Comparison of ENCODE assay signal across 17 cellular contexts in the genomic region with DNA sequence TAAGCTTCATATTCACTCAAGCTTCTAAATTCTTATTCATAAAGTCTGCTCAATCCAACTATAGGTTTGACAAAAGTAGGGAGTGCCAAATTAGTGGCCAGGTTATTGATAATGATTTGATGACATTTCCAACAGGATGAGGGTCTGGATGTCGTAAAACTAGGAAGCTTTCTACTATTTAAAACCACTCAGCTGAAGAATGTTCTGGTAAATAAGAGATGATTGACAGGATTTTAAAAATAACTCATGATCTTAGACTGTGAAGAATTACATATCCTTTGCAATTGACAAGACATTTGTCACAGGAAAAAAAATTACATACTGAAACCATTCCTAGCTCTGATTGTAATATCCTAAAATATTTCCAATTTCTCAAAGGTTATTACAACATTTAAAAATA. TPM values are rescaled to one million over a fixed set of nuclear protein-coding genes. Genes with fewer than 3 reads are reported as not detected.
DNase-seq lines count a peak whose midpoint lies in the region; ATAC-seq and TF ChIP-seq lines count a peak whose summit lies in the region.
"Had no signal": no experiment of that assay in that cellular context is flagged by ENCODE, and none has a peak within 500 bp of the region (broad histone marks: within the 10 kb centered on the region; RNA-seq: fewer than 3 reads in every experiment).

No MANE protein-coding gene starts in this region.

- H3F3A ChIP-seq in neural cell (ENCODE audit: insufficient read depth, low read length, poor library complexity, severe bottlenecking): no peaks in the 10 kb centered on the region

- H3K79me2 ChIP-seq in neural cell (replicated peaks; ENCODE audit: insufficient read depth, low read length): no peaks in the 10 kb centered on the region

- TF ChIP-seq CTCF in dorsolateral prefrontal cortex (IDR thresholded peaks at IDR 0.05 in 54 of 56, conservative IDR thresholded peaks at IDR 0.05 in 2 of 56; ENCODE audit: low read depth in 1 of 56, partially characterized antibody in 56 of 56): no peak
- no peak for TF ChIP-seq CTCF in neural cell (IDR thresholded peaks at IDR 0.05; ENCODE audit: poor library complexity, severe bottlenecking)
- TF ChIP-seq CTCF in GM10266 (IDR thresholded peaks at IDR 0.05; ENCODE audit: control insufficient read depth, insufficient read depth, low read depth, missing control alignments): no peak

- no peak overlapping the region for H2AFZ ChIP-seq in neural cell (ENCODE audit: low read depth, low read length)
- H2AFZ ChIP-seq: GM23248 had no signal

- peak; percentile 37 for TF ChIP-seq EP300 in neural cell (conservative IDR thresholded peaks at IDR 0.05; ENCODE audit: poor library complexity, severe bottlenecking)

- ATAC-seq in activated naive CD4-positive, alpha-beta T cell treated with anti-CD3 and anti-CD28 coated beads, Interleukin-2, amount 50 U/mL, for 72 hours: no peak
- no peak for ATAC-seq in sciatic nerve

- no peaks in the 10 kb centered on the region for H3K9me3 ChIP-seq in neural cell (ENCODE audit: low read length)
- H3K9me3 ChIP-seq: BE2C had no signal

- H3K27ac ChIP-seq in angular gyrus (ENCODE audit: low read depth, low read length): peak overlapping the region; percentile 97
- H3K27ac ChIP-seq in dorsolateral prefrontal cortex: peak overlapping the region; percentile 59 to 100 (median 96)
- H3K27ac ChIP-seq in neural cell (ENCODE audit: low read length): peak overlapping the region; percentile 59
- H3K27ac ChIP-seq in temporal lobe (ENCODE audit: low read depth, low read length): peak overlapping the region; percentile 98
- H3K27ac ChIP-seq: GM23248 had no signal

- peaks cover 7% of the 10 kb centered on the region in 2 donors for H3K36me3 Mint-ChIP-seq in activated naive CD4-positive, alpha-beta T cell treated with anti-CD3 and anti-CD28 coated beads, Interleukin-2, amount 50 U/mL, for 72 hours

- H3K27me3 ChIP-seq in dorsolateral prefrontal cortex (peaks cover 0 to 4% (median 0%) of the 10 kb centered on the region in 45 donors), neural cell (ENCODE audit: insufficient read depth, low read depth, low read length) (no peaks in the 10 kb centered on the region)
- H3K27me3 ChIP-seq: BE2C had no signal

- H3K4me3 ChIP-seq in dorsolateral prefrontal cortex (peak overlapping the region in 2 of 59 donors; percentile 1 to 37), neural cell (ENCODE audit: low read length) (peak overlapping the region; percentile 14)
- H3K4me3 ChIP-seq: GM23248, HAP-1 had no signal

- no peaks in the 10 kb centered on the region for H3K9me2 ChIP-seq in neural cell (ENCODE audit: insufficient read depth, low read length)

- no peaks in the 10 kb centered on the region for H3K36me3 ChIP-seq in neural cell (ENCODE audit: insufficient read depth, low read length)
- H3K36me3 ChIP-seq: BE2C, HAP-1 had no signal

- no peak overlapping the region for H3K4me2 ChIP-seq in neural cell (ENCODE audit: low read length)

- intact Hi-C loops in dorsolateral prefrontal cortex (cut with DNase I) (no loop called here), sciatic nerve (cut with DNase I) (no loop called here)

- no peaks in the 10 kb centered on the region for H4K20me1 ChIP-seq in neural cell (ENCODE audit: insufficient read depth)

- H3K9ac ChIP-seq in neural cell (ENCODE audit: low read length): no peak overlapping the region
- H3K9ac ChIP-seq: GM23248 had no signal

- peaks cover 10 to 12% of the 10 kb centered on the region in 2 donors for H3K9me3 Mint-ChIP-seq in activated naive CD4-positive, alpha-beta T cell treated with anti-CD3 and anti-CD28 coated beads, Interleukin-2, amount 50 U/mL, for 72 hours

- TF ChIP-seq RAD21 in neural cell (conservative IDR thresholded peaks at IDR 0.05): no peak

- no peak overlapping the region for H3K27ac Mint-ChIP-seq in activated naive CD4-positive, alpha-beta T cell treated with anti-CD3 and anti-CD28 coated beads, Interleukin-2, amount 50 U/mL, for 72 hours
- H3K27ac Mint-ChIP-seq: CD4-positive, CD25-positive, alpha-beta regulatory T cell had no signal

- DNase-seq in dorsolateral prefrontal cortex (no peak), sciatic nerve (ENCODE audit: low spot score) (no peak), retina (no peak), GM10266 (ENCODE audit: extremely low spot score) (no peak)
- DNase-seq in activated naive CD4-positive, alpha-beta T cell treated with anti-CD3 and anti-CD28 coated beads, Interleukin-2, amount 50 U/mL, for 72 hours (ENCODE audit: low spot score in 2 of 2): no peak
- DNase-seq: ACHN; BE2C; CD4-positive, CD25-positive, alpha-beta regulatory T cell; CD8-positive, alpha-beta memory T cell; DMS 273 treated with DMSO at 0.1 percent for 48 hours; DMS53; GM23248 had no signal

TF ChIP-seq in neural cell, 6 proteins besides CTCF, POLR2A, EP300 and RAD21:
- no peak for TF ChIP-seq POLR2AphosphoS5 (IDR thresholded peaks at IDR 0.05)
- TF ChIP-seq EZH2 (IDR thresholded peaks at IDR 0.05; ENCODE audit: borderline replicate concordance, insufficient read depth, low read length, poor library complexity, severe bottlenecking): no peak
- TF ChIP-seq SMC3 (conservative IDR thresholded peaks at IDR 0.05; ENCODE audit: poor library complexity): no peak
- TF ChIP-seq, protein P1, sequence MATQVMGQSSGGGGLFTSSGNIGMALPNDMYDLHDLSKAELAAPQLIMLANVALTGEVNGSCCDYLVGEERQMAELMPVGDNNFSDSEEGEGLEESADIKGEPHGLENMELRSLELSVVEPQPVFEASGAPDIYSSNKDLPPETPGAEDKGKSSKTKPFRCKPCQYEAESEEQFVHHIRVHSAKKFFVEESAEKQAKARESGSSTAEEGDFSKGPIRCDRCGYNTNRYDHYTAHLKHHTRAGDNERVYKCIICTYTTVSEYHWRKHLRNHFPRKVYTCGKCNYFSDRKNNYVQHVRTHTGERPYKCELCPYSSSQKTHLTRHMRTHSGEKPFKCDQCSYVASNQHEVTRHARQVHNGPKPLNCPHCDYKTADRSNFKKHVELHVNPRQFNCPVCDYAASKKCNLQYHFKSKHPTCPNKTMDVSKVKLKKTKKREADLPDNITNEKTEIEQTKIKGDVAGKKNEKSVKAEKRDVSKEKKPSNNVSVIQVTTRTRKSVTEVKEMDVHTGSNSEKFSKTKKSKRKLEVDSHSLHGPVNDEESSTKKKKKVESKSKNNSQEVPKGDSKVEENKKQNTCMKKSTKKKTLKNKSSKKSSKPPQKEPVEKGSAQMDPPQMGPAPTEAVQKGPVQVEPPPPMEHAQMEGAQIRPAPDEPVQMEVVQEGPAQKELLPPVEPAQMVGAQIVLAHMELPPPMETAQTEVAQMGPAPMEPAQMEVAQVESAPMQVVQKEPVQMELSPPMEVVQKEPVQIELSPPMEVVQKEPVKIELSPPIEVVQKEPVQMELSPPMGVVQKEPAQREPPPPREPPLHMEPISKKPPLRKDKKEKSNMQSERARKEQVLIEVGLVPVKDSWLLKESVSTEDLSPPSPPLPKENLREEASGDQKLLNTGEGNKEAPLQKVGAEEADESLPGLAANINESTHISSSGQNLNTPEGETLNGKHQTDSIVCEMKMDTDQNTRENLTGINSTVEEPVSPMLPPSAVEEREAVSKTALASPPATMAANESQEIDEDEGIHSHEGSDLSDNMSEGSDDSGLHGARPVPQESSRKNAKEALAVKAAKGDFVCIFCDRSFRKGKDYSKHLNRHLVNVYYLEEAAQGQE (IDR thresholded peaks at IDR 0.05; ENCODE audit: borderline replicate concordance): no peak
- no peak for TF ChIP-seq MXI1 (conservative IDR thresholded peaks at IDR 0.05; ENCODE audit: poor library complexity, severe bottlenecking)
- TF ChIP-seq TAF1 (IDR thresholded peaks at IDR 0.05; ENCODE audit: low read depth): no peak

RNA-seq across cellular contexts. Expression of gene TRIM59, which starts 15.4 kb away (rescaled TPM):
- total RNA-seq in dorsolateral prefrontal cortex (10 to 100 TPM in 102 of 120 experiments, 1 to 10 TPM in 18; 3.4 to 93.5 (median 23.5) TPM), temporal lobe (6.6 TPM), sciatic nerve (1.4 TPM)
- polyA plus RNA-seq in neural cell: 0.53 and 0.78 TPM in 2 replicates
- 4.4 and 5.3 TPM in 2 replicates for polyA minus RNA-seq in neural cell
- total RNA-seq in activated naive CD4-positive, alpha-beta T cell treated with anti-CD3 and anti-CD28 coated beads, Interleukin-2, amount 50 U/mL, for 72 hours: 10 to 100 TPM; 28.7 to 31.1 TPM
- total RNA-seq: H4 had no signal
